In genomic region chr17:4143563-4144410, GRCh38 we compare ENCODE assay signal across 8 cellular contexts. TPM values are rescaled to one million over a fixed set of nuclear protein-coding genes. Genes with fewer than 3 reads are reported as not detected.
DNase-seq lines count a peak whose midpoint lies in the region; ATAC-seq and TF ChIP-seq lines count a peak whose summit lies in the region.

No MANE protein-coding gene starts in this region.

- H3K36me3 ChIP-seq in DND-41 (ENCODE audit: insufficient read depth, low read length) (peaks cover 12% of the 10 kb centered on the region; the same call in 1 of the 2 replicates), GM23248 (ENCODE audit: low read depth) (no peaks in the 10 kb centered on the region)

- ATAC-seq in DND-41 (ENCODE audit: insufficient read depth, low read depth) = peak; percentile 77
- peak; percentile 75 to 76 for ATAC-seq in naive thymus-derived CD8-positive, alpha-beta T cell
- peak; percentile 92 for ATAC-seq in stimulated activated memory B cell treated with anti-CD40 and anti-IgM and Interleukin-4, amounts not matched to agents 10 μg/mL and 1 μg/mL and 100 μg/mL, for 72 hours

- no peaks in the 10 kb centered on the region for H3K9me3 ChIP-seq in DND-41 (ENCODE audit: insufficient read depth, low read length, severe bottlenecking)
- no peaks in the 10 kb centered on the region for H3K9me3 ChIP-seq in GM23248 (ENCODE audit: low read depth)

- intact Hi-C loops in activated T-helper 2 cell treated with anti-CD3 and anti-CD28 coated beads, Interferon-gamma antibody, Interleukin-2, Interleukin-4, amounts not matched to agents 10 μg/mL and 5 μg/mL and 100 μg/mL, durations not matched to agents 14 hours and 24 hours and 36 hours (cut with micrococcal nuclease) = loop anchor here (1.0 to 5.0 kb wide), 3 partner anchors 33 to 231 kb away; no protein-coding TSS in a partner anchor

- no peaks in the 10 kb centered on the region for H3K9me3 Mint-ChIP-seq in activated T-helper 2 cell treated with anti-CD3 and anti-CD28 coated beads, Interferon-gamma antibody, Interleukin-2, Interleukin-4, amounts not matched to agents 10 μg/mL and 5 μg/mL and 100 μg/mL, durations not matched to agents 14 hours and 24 hours and 36 hours
- H3K9me3 Mint-ChIP-seq in naive thymus-derived CD8-positive, alpha-beta T cell = no peaks in the 10 kb centered on the region
- no peaks in the 10 kb centered on the region for H3K9me3 Mint-ChIP-seq in stimulated activated memory B cell treated with anti-CD40 and anti-IgM and Interleukin-4, amounts not matched to agents 10 μg/mL and 1 μg/mL and 100 μg/mL, for 72 hours

- H3K27ac Mint-ChIP-seq in activated T-helper 2 cell treated with anti-CD3 and anti-CD28 coated beads, Interferon-gamma antibody, Interleukin-2, Interleukin-4, amounts not matched to agents 10 μg/mL and 5 μg/mL and 100 μg/mL, durations not matched to agents 14 hours and 24 hours and 36 hours = peak overlapping the region; percentile 100
- H3K27ac Mint-ChIP-seq in naive thymus-derived CD8-positive, alpha-beta T cell = peak overlapping the region; percentile 99 to 100 (median 100)
- H3K27ac Mint-ChIP-seq in stimulated activated memory B cell treated with anti-CD40 and anti-IgM and Interleukin-4, amounts not matched to agents 10 μg/mL and 1 μg/mL and 100 μg/mL, for 72 hours = peak overlapping the region; percentile 97

- in situ Hi-C loops in GM23248 (cut with MboI) = no loop called here

- H3K27ac ChIP-seq in DND-41 (ENCODE audit: low read length) (peak overlapping the region; percentile 96), GM23248 (peak overlapping the region; percentile 99)

- peaks cover 32% of the 10 kb centered on the region for H3K4me1 Mint-ChIP-seq in activated T-helper 2 cell treated with anti-CD3 and anti-CD28 coated beads, Interferon-gamma antibody, Interleukin-2, Interleukin-4, amounts not matched to agents 10 μg/mL and 5 μg/mL and 100 μg/mL, durations not matched to agents 14 hours and 24 hours and 36 hours (ENCODE audit: low read depth)
- H3K4me1 Mint-ChIP-seq in naive thymus-derived CD8-positive, alpha-beta T cell = peaks cover 19 to 50% (median 43%) of the 10 kb centered on the region in 4 donors
- H3K4me1 Mint-ChIP-seq in stimulated activated memory B cell treated with anti-CD40 and anti-IgM and Interleukin-4, amounts not matched to agents 10 μg/mL and 1 μg/mL and 100 μg/mL, for 72 hours = peaks cover 39% of the 10 kb centered on the region

- peaks cover 7% of the 10 kb centered on the region for H3K36me3 Mint-ChIP-seq in activated T-helper 2 cell treated with anti-CD3 and anti-CD28 coated beads, Interferon-gamma antibody, Interleukin-2, Interleukin-4, amounts not matched to agents 10 μg/mL and 5 μg/mL and 100 μg/mL, durations not matched to agents 14 hours and 24 hours and 36 hours (ENCODE audit: low read depth)
- H3K36me3 Mint-ChIP-seq in naive thymus-derived CD8-positive, alpha-beta T cell = peaks cover 0 to 10% (median 0%) of the 10 kb centered on the region in 3 donors
- peaks cover 5% of the 10 kb centered on the region for H3K36me3 Mint-ChIP-seq in stimulated activated memory B cell treated with anti-CD40 and anti-IgM and Interleukin-4, amounts not matched to agents 10 μg/mL and 1 μg/mL and 100 μg/mL, for 72 hours

- H4K20me1 ChIP-seq in DND-41 (ENCODE audit: insufficient read depth, low read length) (peaks cover 20% of the 10 kb centered on the region), GM23248 (ENCODE audit: insufficient read depth) (no peaks in the 10 kb centered on the region)

- no peaks in the 10 kb centered on the region for H3K27me3 ChIP-seq in DND-41 (ENCODE audit: insufficient read depth, low read length, poor library complexity)
- H3K27me3 ChIP-seq in GM23248 (replicated peaks; ENCODE audit: insufficient read depth) = no peaks in the 10 kb centered on the region

- H3K27me3 Mint-ChIP-seq in activated T-helper 2 cell treated with anti-CD3 and anti-CD28 coated beads, Interferon-gamma antibody, Interleukin-2, Interleukin-4, amounts not matched to agents 10 μg/mL and 5 μg/mL and 100 μg/mL, durations not matched to agents 14 hours and 24 hours and 36 hours (ENCODE audit: low read depth) = no peaks in the 10 kb centered on the region
- H3K27me3 Mint-ChIP-seq in naive thymus-derived CD8-positive, alpha-beta T cell = no peaks in the 10 kb centered on the region
- H3K27me3 Mint-ChIP-seq in stimulated activated memory B cell treated with anti-CD40 and anti-IgM and Interleukin-4, amounts not matched to agents 10 μg/mL and 1 μg/mL and 100 μg/mL, for 72 hours = no peaks in the 10 kb centered on the region

- H3K9me2 ChIP-seq in GM23248 (ENCODE audit: insufficient read depth) = no peaks in the 10 kb centered on the region

- 2% methylated on average over 59 to 69 of the region's 69 CpGs for WGBS in GM23248 (ENCODE audit: low coverage in 1 of 2, low lambda C conversion rate in 2 of 2, missing lambda C conversion rate in 2 of 2), 2 experiments

- TF ChIP-seq CTCF in DND-41 (IDR thresholded peaks at IDR 0.05; ENCODE audit: borderline replicate concordance, extremely low read depth, low read length, poor library complexity, severe bottlenecking) = no peak

- H3K4me1 ChIP-seq in DND-41 (ENCODE audit: insufficient read depth, low read length) (peaks cover 41% of the 10 kb centered on the region), GM23248 (ENCODE audit: insufficient read depth) (peaks cover 13% of the 10 kb centered on the region)

- H3K4me3 Mint-ChIP-seq in activated T-helper 2 cell treated with anti-CD3 and anti-CD28 coated beads, Interferon-gamma antibody, Interleukin-2, Interleukin-4, amounts not matched to agents 10 μg/mL and 5 μg/mL and 100 μg/mL, durations not matched to agents 14 hours and 24 hours and 36 hours (ENCODE audit: low read depth) = peak overlapping the region; percentile 98
- H3K4me3 Mint-ChIP-seq in naive thymus-derived CD8-positive, alpha-beta T cell = peak overlapping the region; percentile 98 to 100 (median 99)
- peak overlapping the region; percentile 98 for H3K4me3 Mint-ChIP-seq in stimulated activated memory B cell treated with anti-CD40 and anti-IgM and Interleukin-4, amounts not matched to agents 10 μg/mL and 1 μg/mL and 100 μg/mL, for 72 hours

- peaks cover 55% of the 10 kb centered on the region for H3K79me2 ChIP-seq in DND-41 (ENCODE audit: insufficient read depth, low read length)
- H3K79me2 ChIP-seq in GM23248 (ENCODE audit: insufficient read depth) = peaks cover 65% of the 10 kb centered on the region

- POLR2A ChIA-PET in naive thymus-derived CD8-positive, alpha-beta T cell (lab: Charles Lee) = interaction anchor here (0.6 to 4.1 kb wide), 46 partner anchors 8 to 1742 kb away, joined by 3 to 117 read pairs (median 4); partner anchors contain the start of genes ATP2A3, CAMKK1, CTNS and DHX33

- peak overlapping the region; percentile 80 for H2AFZ ChIP-seq in DND-41 (ENCODE audit: low read depth, low read length)
- peak overlapping the region; percentile 81 for H2AFZ ChIP-seq in GM23248

- H3K4me2 ChIP-seq in DND-41 (ENCODE audit: insufficient read depth, low read length) (peak overlapping the region; percentile 91), GM23248 (ENCODE audit: unreplicated experiment) (peak overlapping the region; percentile 78)

- H3K4me3 ChIP-seq in DND-41 (ENCODE audit: low read depth in 1 of 2, low read length in 2 of 2) (peak overlapping the region; percentile 47 to 82), GM23248 (peak overlapping the region; percentile 89)

- H3K9ac ChIP-seq in DND-41 (ENCODE audit: low read depth, low read length) = peak overlapping the region; percentile 87
- H3K9ac ChIP-seq in GM23248 = peak overlapping the region; percentile 98

- peaks cover 5% of the 10 kb centered on the region; the same call in 1 of the 2 replicates for H3F3A ChIP-seq in GM23248 (ENCODE audit: insufficient read depth)

- DNase-seq in DND-41 (peak; percentile 92), GM23248 (peak; percentile 96), Kasumi-1 (lab: John Stamatoyannopoulos, UW) (peak; percentile 52 to 64), RPMI7951 (ENCODE audit: low read depth) (peak; percentile 87), fibroblast of peridontal ligament (ENCODE audit: extremely low read depth) (peak; percentile 94)
- peak; percentile 88 for DNase-seq in activated T-helper 2 cell treated with anti-CD3 and anti-CD28 coated beads, Interferon-gamma antibody, Interleukin-2, Interleukin-4, amounts not matched to agents 10 μg/mL and 5 μg/mL and 100 μg/mL, durations not matched to agents 14 hours and 24 hours and 36 hours (ENCODE audit: low spot score)
- DNase-seq in naive thymus-derived CD8-positive, alpha-beta T cell = peak; percentile 85 to 96 (median 91)

RNA-seq across cellular contexts. Expression of gene CYB5D2, which starts 0.8 kb away (rescaled TPM):
- total RNA-seq in GM23248 (2014; rRNA removed; shearing (Covaris generic)) = 19.1 and 37.8 TPM in 2 replicates
- polyA plus RNA-seq in GM23248 (2016; fragmentation: Nextera tagmentation; extraction: Ambion mirVana) = 32.4 and 35.7 TPM in 2 replicates
- total RNA-seq in RPMI7951 (2014; rRNA removed; shearing (Covaris generic)) = 11.7 and 16.9 TPM in 2 replicates
- 5.4 and 6.0 TPM in 2 replicates for total RNA-seq in activated T-helper 2 cell treated with anti-CD3 and anti-CD28 coated beads, Interferon-gamma antibody, Interleukin-2, Interleukin-4, amounts not matched to agents 10 μg/mL and 5 μg/mL and 100 μg/mL, durations not matched to agents 14 hours and 24 hours and 36 hours
- total RNA-seq in naive thymus-derived CD8-positive, alpha-beta T cell = 10 to 100 TPM; 11.1 to 13.0 TPM
- polyA plus RNA-seq in naive thymus-derived CD8-positive, alpha-beta T cell = 10 to 100 TPM; 13.7 to 17.3 (median 17.1) TPM

RNA-seq across cellular contexts. Expression of gene ZZEF1, which starts 1.0 kb away (rescaled TPM):
- total RNA-seq in GM23248 (2014; rRNA removed; shearing (Covaris generic)) = 25.3 and 29.0 TPM in 2 replicates
- 3.2 and 4.1 TPM in 2 replicates for polyA plus RNA-seq in GM23248 (2016; fragmentation: Nextera tagmentation; extraction: Ambion mirVana)
- 9.3 and 11.8 TPM in 2 replicates for total RNA-seq in RPMI7951 (2014; rRNA removed; shearing (Covaris generic))
- total RNA-seq in activated T-helper 2 cell treated with anti-CD3 and anti-CD28 coated beads, Interferon-gamma antibody, Interleukin-2, Interleukin-4, amounts not matched to agents 10 μg/mL and 5 μg/mL and 100 μg/mL, durations not matched to agents 14 hours and 24 hours and 36 hours = 36.4 and 38.5 TPM in 2 replicates
- total RNA-seq in naive thymus-derived CD8-positive, alpha-beta T cell = 10 to 100 TPM; 89.2 to 91.2 TPM
- polyA plus RNA-seq in naive thymus-derived CD8-positive, alpha-beta T cell = 1 to 10 TPM; 3.5 to 7.5 (median 3.7) TPM

Comparison
In these comparisons a context has a peak if more than half of its experiments do, and no peak if none do; other contexts are left out.
1. Peak in every context shown above with its lines: DNase-seq, ATAC-seq, H3K4me3 ChIP-seq and H3K27ac ChIP-seq.